In the genomic region with DNA sequence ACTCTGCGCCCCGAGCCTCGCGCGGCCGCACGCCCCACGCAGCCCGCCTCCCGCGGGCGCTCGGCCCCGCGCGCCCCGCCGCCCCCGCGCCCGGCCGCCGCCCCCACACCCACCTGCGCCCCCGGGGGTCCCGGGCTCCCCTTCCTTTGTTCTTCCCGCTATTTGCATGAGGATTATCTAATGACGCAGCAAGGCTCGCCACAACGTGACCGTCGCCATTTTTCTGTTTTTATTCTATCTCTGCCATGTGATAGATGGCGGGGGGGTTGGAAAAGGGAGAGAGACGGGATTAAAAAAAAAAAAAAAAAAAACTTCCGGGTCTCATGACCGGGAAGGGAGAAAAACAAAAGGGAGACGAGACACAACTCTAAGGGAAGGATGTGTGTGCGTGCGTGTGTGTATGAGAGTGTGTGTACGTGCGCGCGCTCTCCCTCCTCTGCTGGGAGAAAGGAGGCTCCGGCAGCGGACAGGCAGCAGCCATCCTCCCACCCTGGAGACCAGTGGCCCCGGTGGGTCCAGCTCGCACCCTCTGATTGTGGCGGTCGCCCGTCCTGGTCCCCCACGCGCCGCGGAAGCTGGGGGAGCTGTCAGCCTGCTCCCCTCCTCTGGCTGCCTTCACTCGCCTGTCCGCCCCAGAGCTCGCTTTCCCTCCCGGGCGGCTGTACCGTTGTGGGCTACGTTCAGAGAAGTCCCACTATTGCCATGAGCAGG, we compare ENCODE assay signal across 8 cellular contexts.
DNase-seq lines count a peak whose midpoint lies in the region; ATAC-seq and TF ChIP-seq lines count a peak whose summit lies in the region.

No MANE protein-coding gene starts in this region.

- H3K4me3 ChIP-seq in ectodermal cell (ENCODE audit: insufficient read depth, low read depth, low read length) = peak overlapping the region; percentile 93
- peak overlapping the region; percentile 69 to 81 for H3K4me3 ChIP-seq in left lung

- no peaks in the 10 kb centered on the region for H3K9me3 ChIP-seq in ectodermal cell (ENCODE audit: control insufficient read depth, low read length)
- H3K9me3 ChIP-seq in left lung = no peaks in the 10 kb centered on the region

- H3K27me3 ChIP-seq in ectodermal cell (ENCODE audit: control insufficient read depth, insufficient read depth, low read length, poor library complexity, severe bottlenecking) (no peaks in the 10 kb centered on the region), left lung (no peaks in the 10 kb centered on the region)

- 0% methylated on average over 61 of the region's 61 CpGs for WGBS in ectodermal cell, 2 experiments

- ATAC-seq in HG03342 (IDR thresholded peaks at IDR 0.05; ENCODE audit: unreplicated experiment) = peak; percentile 30
- ATAC-seq in left lung = peak; percentile 29

- peaks cover 6% of the 10 kb centered on the region for H3K4me1 ChIP-seq in ectodermal cell (ENCODE audit: control insufficient read depth, insufficient read depth, low read length)
- H3K4me1 ChIP-seq in left lung = peaks cover 1 to 41% of the 10 kb centered on the region in 2 donors

- H3K27ac ChIP-seq in ectodermal cell (ENCODE audit: insufficient read depth, low read depth, low read length, poor library complexity, severe bottlenecking) = peak overlapping the region; percentile 88
- H3K27ac ChIP-seq in left lung = peak overlapping the region; percentile 98 to 99

- no peak for TF ChIP-seq CTCF in left lung (IDR thresholded peaks at IDR 0.05)

- H3K36me3 ChIP-seq in ectodermal cell (ENCODE audit: control insufficient read depth, insufficient read depth, low read length) (no peaks in the 10 kb centered on the region), left lung (no peaks in the 10 kb centered on the region)

- intact Hi-C loops in left lung (cut with DNase I) = no loop called here

- peak; percentile 62 to 79 for DNase-seq in NCI-H524 (lab: John Stamatoyannopoulos, UW)
- DNase-seq in NCI-H524 treated with DMSO at 0.1 percent for 48 hours (lab: John Stamatoyannopoulos, UW) = no peak
- peak; percentile 62 for DNase-seq in NCI-H526 treated with DMSO at 0.1 percent for 48 hours (lab: John Stamatoyannopoulos, UW)
- DNase-seq in activated CD4-positive, alpha-beta T cell treated with anti-CD3 and anti-CD28 coated beads, Interleukin-2, amount 50 U/mL, for 24 hours (ENCODE audit: low read depth in 1 of 2, low spot score in 1 of 2) = peak; percentile 36 to 39
- DNase-seq in left lung = peak; percentile 74 to 88
- DNase-seq in stimulated activated CD4-positive, alpha-beta T cell treated with anti-CD3 and anti-CD28 coated beads, Interleukin-1b, Interleukin-23, amount 100 ng/mL, for 48 hours = peak; percentile 48
